ENCODE assay signal across 17 cellular contexts in genomic region chr1:228923973-228924766, GRCh38.
"Had no signal": no experiment of that assay in that cellular context is flagged by ENCODE, and none has a peak within 500 bp of the region (broad histone marks: within the 10 kb centered on the region; RNA-seq: fewer than 3 reads in every experiment).

No MANE protein-coding gene starts in this region.

- H3K36me3 Mint-ChIP-seq: naive B cell had no signal

- H3K4me1 Mint-ChIP-seq: naive B cell had no signal

- DNase-seq: colonic mucosa; effector CD8-positive, alpha-beta T cell; foreskin keratinocyte; kidney; left colon; left ventricle myocardium superior; mesendoderm; naive B cell; posterior cingulate gyrus; small intestine; stimulated activated CD4-positive, alpha-beta T cell treated with anti-CD3 and anti-CD28 coated beads, Interleukin-12 subunit alpha, Interleukin-12 subunit beta, amount 100 ng/mL, for 4 hours; stimulated activated naive CD4-positive, alpha-beta T cell treated with Interleukin-2 at 50 U/mL for 16 hours; thyroid gland; upper lobe of left lung; uterus had no signal

- H3K36me3 ChIP-seq: colonic mucosa, neutrophil, thyroid gland, upper lobe of left lung, uterus had no signal

- H3K9me3 ChIP-seq: colonic mucosa, neutrophil, thyroid gland, upper lobe of left lung, uterus had no signal

- H3K4me3 Mint-ChIP-seq: naive B cell had no signal

- ATAC-seq: foreskin keratinocyte, left colon, left ventricle myocardium superior had no signal

- H3K4me3 ChIP-seq: colonic mucosa, lung, thyroid gland, upper lobe of left lung, uterus had no signal

- H3K27ac Mint-ChIP-seq: naive B cell had no signal

- H3K27me3 ChIP-seq: colonic mucosa, neutrophil, thyroid gland, upper lobe of left lung, uterus had no signal

- H3K4me1 ChIP-seq: colonic mucosa, foreskin keratinocyte, thyroid gland, uterus had no signal

- H3K27ac ChIP-seq: colonic mucosa, foreskin keratinocyte, neutrophil, thyroid gland, upper lobe of left lung, uterus had no signal
